In the genomic region with DNA sequence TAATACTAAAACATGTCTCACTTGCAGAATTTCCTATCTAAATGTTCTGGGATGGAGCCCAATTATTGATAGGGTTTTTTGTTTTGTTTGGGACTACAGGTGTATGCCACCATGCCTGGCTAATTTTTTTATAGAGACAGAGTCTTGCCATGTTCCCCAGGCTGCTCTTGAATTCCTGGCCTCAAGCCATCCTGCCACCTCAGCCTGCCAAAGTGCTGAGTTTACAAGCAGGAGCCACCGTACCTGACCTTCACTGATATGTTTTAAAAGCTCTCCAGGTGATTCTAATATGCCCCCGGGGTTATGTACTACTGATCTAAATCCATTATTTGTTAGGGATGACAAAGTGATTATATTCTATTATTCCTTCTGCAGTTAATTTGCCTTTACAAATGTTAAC, we compare ENCODE assay signal across 15 cellular contexts. TPM values are rescaled to one million over a fixed set of nuclear protein-coding genes. Genes with fewer than 3 reads are reported as not detected.
DNase-seq lines count a peak whose midpoint lies in the region; ATAC-seq, FAIRE-seq and TF ChIP-seq lines count a peak whose summit lies in the region.
"Had no signal": no experiment of that assay in that cellular context is flagged by ENCODE, and none has a peak within 500 bp of the region (broad histone marks: within the 10 kb centered on the region; RNA-seq: fewer than 3 reads in every experiment).

No MANE protein-coding gene starts in this region.

- no peaks in the 10 kb centered on the region for H3K27me3 Mint-ChIP-seq in CD8-positive, alpha-beta memory T cell
- H3K27me3 Mint-ChIP-seq: activated CD4-positive, alpha-beta memory T cell treated with anti-CD3 and anti-CD28 coated beads for 36 hours had no signal

- H3K27ac ChIP-seq in CD8-positive, alpha-beta memory T cell (ENCODE audit: low read depth, low read length), result no peak overlapping the region
- peak overlapping the region; percentile 96 for H3K27ac ChIP-seq in VCaP

- H3K27me3 ChIP-seq in CD8-positive, alpha-beta memory T cell (ENCODE audit: insufficient read depth, low read length, poor library complexity, severe bottlenecking), result no peaks in the 10 kb centered on the region

- H3K4me1 Mint-ChIP-seq in CD8-positive, alpha-beta memory T cell, result peaks cover 22 to 42% (median 41%) of the 10 kb centered on the region in 3 donors

- CTCF ChIA-PET in CD8-positive, alpha-beta memory T cell (lab: Charles Lee), result no interaction called here

- no peaks in the 10 kb centered on the region for H3K9me3 ChIP-seq in CD8-positive, alpha-beta memory T cell (ENCODE audit: low read length)

- POLR2A ChIA-PET in CD8-positive, alpha-beta memory T cell (lab: Charles Lee), result no interaction called here

- H3K4me1 ChIP-seq in CD8-positive, alpha-beta memory T cell (ENCODE audit: insufficient read depth, low read length), result peaks cover 9% of the 10 kb centered on the region

- no peaks in the 10 kb centered on the region for H3K9me3 Mint-ChIP-seq in CD8-positive, alpha-beta memory T cell
- H3K9me3 Mint-ChIP-seq: activated CD4-positive, alpha-beta memory T cell treated with anti-CD3 and anti-CD28 coated beads for 36 hours; activated naive CD8-positive, alpha-beta T cell treated with anti-CD3 and anti-CD28 coated beads, Interleukin-2, amount 10 ng/mL, durations not matched to agents 7 days and 5 days; stimulated activated effector memory CD8-positive, alpha-beta T cell treated with anti-CD3 and anti-CD28 coated beads, Interleukin-12 subunit alpha, Interleukin-12 subunit beta, amount 100 ng/mL, for 72 hours had no signal

- DNase-seq in CD8-positive, alpha-beta memory T cell, result no peak
- DNase-seq in LNCaP clone FGC (ENCODE audit: low read depth) (peak; percentile 96), mucosa of gallbladder (ENCODE audit: low spot score) (peak; percentile 52), AG20443 (ENCODE audit: low spot score) (no peak), NCI-H1436 (lab: John Stamatoyannopoulos, UW) (no peak), urothelium cell line (ENCODE audit: low spot score) (no peak)
- DNase-seq: activated CD4-positive, alpha-beta memory T cell treated with anti-CD3 and anti-CD28 coated beads for 36 hours; activated naive CD8-positive, alpha-beta T cell treated with anti-CD3 and anti-CD28 coated beads, Interleukin-2, amount 10 ng/mL, durations not matched to agents 7 days and 5 days; effector CD8-positive, alpha-beta T cell; NCI-H187; stimulated activated CD4-positive, alpha-beta T cell treated with anti-CD3 and anti-CD28 coated beads, Interleukin-15, amount 100 ng/mL, for 24 hours had no signal

- H3K36me3 ChIP-seq in CD8-positive, alpha-beta memory T cell (ENCODE audit: insufficient read depth, low read length), result no peaks in the 10 kb centered on the region

- peaks cover 4 to 16% (median 6%) of the 10 kb centered on the region in 3 donors for H3K36me3 Mint-ChIP-seq in CD8-positive, alpha-beta memory T cell

- TF ChIP-seq CTCF in LNCaP clone FGC (IDR thresholded peaks at IDR 0.05; ENCODE audit: control insufficient read depth, extremely low read depth, insufficient read depth), result no peak
- no peak for TF ChIP-seq CTCF in VCaP (conservative IDR thresholded peaks at IDR 0.05)

- peak overlapping the region in 3 of 7 donors; percentile 12 to 85 (median 82) for H3K4me3 Mint-ChIP-seq in CD8-positive, alpha-beta memory T cell

- H3K4me3 ChIP-seq in CD8-positive, alpha-beta memory T cell (ENCODE audit: low read length), result no peak overlapping the region
- H3K4me3 ChIP-seq in LNCaP clone FGC (ENCODE audit: low read depth, low read length), result no peak overlapping the region

- H3K27ac Mint-ChIP-seq in CD8-positive, alpha-beta memory T cell, result peak overlapping the region in 5 of 8 donors; percentile 0 to 77 (median 53)
- H3K27ac Mint-ChIP-seq: activated CD4-positive, alpha-beta memory T cell treated with anti-CD3 and anti-CD28 coated beads for 36 hours had no signal

- no peak for ATAC-seq in HG03135 (IDR thresholded peaks at IDR 0.05; ENCODE audit: unreplicated experiment)
- ATAC-seq: stimulated activated effector memory CD8-positive, alpha-beta T cell treated with anti-CD3 and anti-CD28 coated beads, Interleukin-12 subunit alpha, Interleukin-12 subunit beta, amount 100 ng/mL, for 72 hours had no signal

- no peak for FAIRE-seq in urothelium cell line (lab: Jason Lieb, UNC)
- FAIRE-seq: D721Med had no signal

RNA-seq across cellular contexts. Expression of a gene that starts 2.2 kb away (rescaled TPM):
- 10 to 100 TPM; 10.3 to 10.5 TPM for total RNA-seq in CD8-positive, alpha-beta memory T cell
- polyA plus RNA-seq in CD8-positive, alpha-beta memory T cell, result 15.0 TPM
- total RNA-seq in mucosa of gallbladder, result 8.1 TPM

Comparison
In these comparisons a context has a peak if more than half of its experiments do, and no peak if none do; other contexts are left out.
1. DNase-seq: peak in LNCaP clone FGC (single experiment) and mucosa of gallbladder (single experiment); none in CD8-positive, alpha-beta memory T cell (0 of 5), AG20443 (single experiment), NCI-H1436 (single experiment) and urothelium cell line (single experiment).